8 cellular contexts compared by ENCODE assay signal in genomic region chr7:112204072-112204775, GRCh38. TPM values are rescaled to one million over a fixed set of nuclear protein-coding genes. Genes with fewer than 3 reads are reported as not detected.
DNase-seq lines count a peak whose midpoint lies in the region; FAIRE-seq and TF ChIP-seq lines count a peak whose summit lies in the region.

No MANE protein-coding gene starts in this region.

- peak overlapping the region; percentile 78 for H3K4me3 ChIP-seq in GM12865 (ENCODE audit: low read depth, low read length)

- H3K27ac ChIP-seq in cingulate gyrus (ENCODE audit: low read depth, low read length) = peak overlapping the region; percentile 94

- TF ChIP-seq CTCF in GM12865 (IDR thresholded peaks at IDR 0.05; ENCODE audit: insufficient read depth, low read depth, low read length, missing control alignments) = no peak

- DNase-seq in GM12865 (ENCODE audit: low read depth) (no peak), NCI-H69 (lab: John Stamatoyannopoulos, UW) (peak; percentile 82), myocyte (ENCODE audit: low read depth) (peak; percentile 25), RCC 7860 (ENCODE audit: low spot score) (no peak), NCI-H510A treated with DMSO at 0.1 percent for 48 hours (lab: John Stamatoyannopoulos, UW) (no peak), SHP77 (lab: John Stamatoyannopoulos, UW) (no peak)
- no peak for DNase-seq in stimulated activated CD4-positive, alpha-beta T cell treated with anti-CD3 and anti-CD28 coated beads, Interleukin-12 subunit alpha, Interleukin-12 subunit beta, amount 100 ng/mL, for 4 hours

- FAIRE-seq in RCC 7860 (lab: Jason Lieb, UNC) = no peak

RNA-seq across cellular contexts. Expression of gene DOCK4, which starts 2.0 kb away (rescaled TPM):
- total RNA-seq in myocyte = 13.2 and 16.3 TPM in 2 replicates
- polyA plus RNA-seq in myocyte (2012) = 2.0 TPM

RNA-seq across cellular contexts. Expression of gene ZNF277, which starts 2.3 kb away (rescaled TPM):
- 31.4 and 42.9 TPM in 2 replicates for total RNA-seq in myocyte
- polyA plus RNA-seq in myocyte (2012) = 9.5 TPM

Comparison
In these comparisons a context has a peak if more than half of its experiments do, and no peak if none do; other contexts are left out.
1. DNase-seq: peak in NCI-H69 (single experiment) and myocyte (single experiment); none in GM12865 (single experiment), RCC 7860 (single experiment), NCI-H510A treated with DMSO at 0.1 percent for 48 hours (single experiment), stimulated activated CD4-positive, alpha-beta T cell treated with anti-CD3 and anti-CD28 coated beads, Interleukin-12 subunit alpha, Interleukin-12 subunit beta, amount 100 ng/mL, for 4 hours (single experiment) and SHP77 (0 of 2).